8 cellular contexts compared by ENCODE assay signal in genomic region chrX:133005038-133005437, GRCh38. TPM values are rescaled to one million over a fixed set of nuclear protein-coding genes. Genes with fewer than 3 reads are reported as not detected.
DNase-seq lines count a peak whose midpoint lies in the region; ATAC-seq and TF ChIP-seq lines count a peak whose summit lies in the region.

No MANE protein-coding gene starts in this region.

- BruUV-seq in MCF 10A (replicated peaks; lab: Mats Ljungman, UMichigan): no TSS peak

- POLR2A ChIA-PET in MCF 10A (lab: Yijun Ruan, JAX): interaction anchor here (0.6 kb wide), 1 partner anchor 168 kb away, joined by 3 read pairs; no protein-coding TSS in a partner anchor

- H3K9me3 Mint-ChIP-seq in MCF 10A (ENCODE audit: unreplicated experiment) (peaks cover 7% of the 10 kb centered on the region), nephron (peaks cover 26% of the 10 kb centered on the region)

- H3K27ac Mint-ChIP-seq in MCF 10A (ENCODE audit: low read depth, unreplicated experiment) (no peak overlapping the region), nephron (no peak overlapping the region)

- DNase-seq in Daoy (ENCODE audit: low read depth): peak; percentile 12
- peak; percentile 7 for DNase-seq in HuH-7.5 (ENCODE audit: low spot score)
- DNase-seq in MCF 10A (ENCODE audit: unreplicated experiment): peak; percentile 30
- DNase-seq in SHP77 treated with DMSO at 0.1 percent for 48 hours (lab: John Stamatoyannopoulos, UW): no peak
- DNase-seq in ureter (ENCODE audit: low spot score): no peak

- CTCF ChIA-PET in MCF 10A (lab: Yijun Ruan, JAX): interaction anchor here (0.6 to 2.1 kb wide), 20 partner anchors 8 to 895 kb away, joined by 3 to 16 read pairs (median 4); no protein-coding TSS in a partner anchor

- peak; percentile 57 for TF ChIP-seq CTCF in MCF 10A (IDR thresholded peaks at IDR 0.05; ENCODE audit: unreplicated experiment)
- peak; percentile 80 to 85 (median 83) for TF ChIP-seq CTCF in nephron (IDR thresholded peaks at IDR 0.05; ENCODE audit: unreplicated experiment in 3 of 3)

- ATAC-seq in HG02870 (IDR thresholded peaks at IDR 0.05; ENCODE audit: unreplicated experiment) (no peak), HG02840 (IDR thresholded peaks at IDR 0.05; ENCODE audit: low FRiP score, unreplicated experiment) (no peak)

- H3K36me3 Mint-ChIP-seq in MCF 10A (ENCODE audit: insufficient read depth, unreplicated experiment) (no peaks in the 10 kb centered on the region), nephron (ENCODE audit: low read depth) (no peaks in the 10 kb centered on the region)

- H3K4me1 Mint-ChIP-seq in MCF 10A (ENCODE audit: insufficient read depth, unreplicated experiment): no peaks in the 10 kb centered on the region
- no peaks in the 10 kb centered on the region for H3K4me1 Mint-ChIP-seq in nephron

- H3K27me3 Mint-ChIP-seq in MCF 10A (ENCODE audit: insufficient read depth, unreplicated experiment): peaks cover 53% of the 10 kb centered on the region
- H3K27me3 Mint-ChIP-seq in nephron (ENCODE audit: low read depth): peaks cover 4% of the 10 kb centered on the region

- H3K4me3 Mint-ChIP-seq in MCF 10A (ENCODE audit: unreplicated experiment) (no peak overlapping the region), nephron (no peak overlapping the region)

- intact Hi-C loops in MCF 10A (cut with micrococcal nuclease): loop anchor here (1.0 kb wide), 2 partner anchors 167 to 265 kb away; no protein-coding TSS in a partner anchor

RNA-seq across cellular contexts. Expression of gene HS6ST2, which starts 46.6 kb away (rescaled TPM):
- 10.1 and 12.9 TPM in 2 replicates for total RNA-seq in Daoy (2014; rRNA removed; shearing (Covaris generic))
- 23.9 and 26.1 TPM in 2 replicates for total RNA-seq in MCF 10A (2022)
- total RNA-seq in ureter: 6.8 TPM

Comparison
In these comparisons a context has a peak if more than half of its experiments do, and no peak if none do; other contexts are left out.
1. DNase-seq: peak in Daoy (single experiment), HuH-7.5 (single experiment) and MCF 10A (single experiment); none in SHP77 treated with DMSO at 0.1 percent for 48 hours (single experiment) and ureter (single experiment).